2 cellular contexts compared by ENCODE assay signal in genomic region chrX:20217906-20218305, GRCh38.
TF ChIP-seq lines count a peak whose summit lies in the region.

No MANE protein-coding gene starts in this region.

TF ChIP-seq in SK-N-SH treated with all-trans-retinoic acid at 6 μM for 48 hours, 23 proteins besides CTCF, POLR2A, EP300 and RAD21:
- no peak for TF ChIP-seq ZNF565 (CRISPR knock-in tag; conservative IDR thresholded peaks at IDR 0.05; ENCODE audit: low read depth)
- TF ChIP-seq ISL1 (CRISPR knock-in tag; IDR thresholded peaks at IDR 0.05), result peak; percentile 20
- peak; percentile 22; the same call in 1 of the 2 replicates for TF ChIP-seq TCF4 (CRISPR knock-in tag; IDR thresholded peaks at IDR 0.05; ENCODE audit: borderline replicate concordance)
- TF ChIP-seq TOX (CRISPR knock-in tag; IDR thresholded peaks at IDR 0.05; ENCODE audit: borderline replicate concordance), result no peak

TF ChIP-seq in HepG2, 621 proteins besides CTCF, POLR2A, EP300 and RAD21:
- TF ChIP-seq RFX3 (CRISPR knock-in tag; IDR thresholded peaks at IDR 0.05) (no peak), ZNF282 (IDR thresholded peaks at IDR 0.05; ENCODE audit: partially characterized antibody) (no peak), RBFOX2 (IDR thresholded peaks at IDR 0.05; ENCODE audit: low read depth, low read length) (no peak), PHF21A (CRISPR knock-in tag; IDR thresholded peaks at IDR 0.05) (no peak), ZNF549 (CRISPR knock-in tag; IDR thresholded peaks at IDR 0.05) (no peak), ZNF275 (CRISPR knock-in tag; IDR thresholded peaks at IDR 0.05; ENCODE audit: borderline replicate concordance) (no peak), TRAFD1 (CRISPR knock-in tag; IDR thresholded peaks at IDR 0.05; ENCODE audit: borderline replicate concordance) (no peak), DRAP1 (CRISPR knock-in tag; IDR thresholded peaks at IDR 0.05) (no peak), ARNT (IDR thresholded peaks at IDR 0.05) (no peak), SALL1 (CRISPR knock-in tag; IDR thresholded peaks at IDR 0.05) (no peak)
- TF ChIP-seq, protein P1, sequence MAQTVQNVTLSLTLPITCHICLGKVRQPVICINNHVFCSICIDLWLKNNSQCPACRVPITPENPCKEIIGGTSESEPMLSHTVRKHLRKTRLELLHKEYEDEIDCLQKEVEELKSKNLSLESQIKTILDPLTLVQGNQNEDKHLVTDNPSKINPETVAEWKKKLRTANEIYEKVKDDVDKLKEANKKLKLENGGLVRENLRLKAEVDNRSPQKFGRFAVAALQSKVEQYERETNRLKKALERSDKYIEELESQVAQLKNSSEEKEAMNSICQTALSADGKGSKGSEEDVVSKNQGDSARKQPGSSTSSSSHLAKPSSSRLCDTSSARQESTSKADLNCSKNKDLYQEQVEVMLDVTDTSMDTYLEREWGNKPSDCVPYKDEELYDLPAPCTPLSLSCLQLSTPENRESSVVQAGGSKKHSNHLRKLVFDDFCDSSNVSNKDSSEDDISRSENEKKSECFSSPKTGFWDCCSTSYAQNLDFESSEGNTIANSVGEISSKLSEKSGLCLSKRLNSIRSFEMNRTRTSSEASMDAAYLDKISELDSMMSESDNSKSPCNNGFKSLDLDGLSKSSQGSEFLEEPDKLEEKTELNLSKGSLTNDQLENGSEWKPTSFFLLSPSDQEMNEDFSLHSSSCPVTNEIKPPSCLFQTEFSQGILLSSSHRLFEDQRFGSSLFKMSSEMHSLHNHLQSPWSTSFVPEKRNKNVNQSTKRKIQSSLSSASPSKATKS (CRISPR knock-in tag; IDR thresholded peaks at IDR 0.05), result no peak
- TF ChIP-seq, protein P2, sequence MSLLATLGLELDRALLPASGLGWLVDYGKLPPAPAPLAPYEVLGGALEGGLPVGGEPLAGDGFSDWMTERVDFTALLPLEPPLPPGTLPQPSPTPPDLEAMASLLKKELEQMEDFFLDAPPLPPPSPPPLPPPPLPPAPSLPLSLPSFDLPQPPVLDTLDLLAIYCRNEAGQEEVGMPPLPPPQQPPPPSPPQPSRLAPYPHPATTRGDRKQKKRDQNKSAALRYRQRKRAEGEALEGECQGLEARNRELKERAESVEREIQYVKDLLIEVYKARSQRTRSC (CRISPR knock-in tag; IDR thresholded peaks at IDR 0.05; ENCODE audit: low read depth), result no peak
